28 cellular contexts compared by ENCODE assay signal in genomic region chr5:127055880-127056653, GRCh38. TPM values are rescaled to one million over a fixed set of nuclear protein-coding genes. Genes with fewer than 3 reads are reported as not detected.
"Had no signal": no experiment of that assay in that cellular context is flagged by ENCODE, and none has a peak within 500 bp of the region (broad histone marks: within the 10 kb centered on the region; RNA-seq: fewer than 3 reads in every experiment).

No MANE protein-coding gene starts in this region.

- DNase-seq: activated B cell treated with CpG ODN at 0.5 μM for 24 hours; activated CD4-positive, alpha-beta T cell treated with anti-CD3 and anti-CD28 coated beads for 1 hour; activated CD4-positive, alpha-beta T cell treated with anti-CD3 and anti-CD28 coated beads, Interleukin-2, amount 10 ng/mL, durations not matched to agents 24 days and 14 days; activated CD4-positive, alpha-beta T cell treated with anti-CD3 and anti-CD28 coated beads, Interleukin-2, amount 50 U/mL, for 48 hours; activated CD8-positive, alpha-beta memory T cell treated with anti-CD3 and anti-CD28 coated beads, Interleukin-2, amount 10 ng/mL, durations not matched to agents 7 days and 5 days; activated effector memory CD4-positive, alpha-beta T cell treated with Interleukin-2 at 50 U/mL for 16 hours; activated naive CD4-positive, alpha-beta T cell; activated naive CD8-positive, alpha-beta T cell treated with anti-CD3 and anti-CD28 coated beads, Interleukin-2, amount 50 U/mL, for 24 hours; activated T-cell treated with anti-CD3 and anti-CD28 coated beads, Interleukin-2, amount 50 U/mL, for 24 hours; amniotic stem cell; body of pancreas; central memory CD4-positive, alpha-beta T cell; MG63; NCI-H1092 treated with DMSO at 0.1 percent for 48 hours; NCI-H1417 treated with DMSO at 0.1 percent for 48 hours; NCI-H1694 treated with DMSO at 0.1 percent for 48 hours; NCI-H2081 treated with DMSO at 0.1 percent for 48 hours; NCI-H446; NCI-H524; Peyer's patch; Right ventricle myocardium superior; SJCRH30; SK-N-SH; T-helper 9 cell had no signal

- H3K4me1 ChIP-seq: ascending aorta, body of pancreas, Peyer's patch, SJCRH30 had no signal

- ATAC-seq: activated CD8-positive, alpha-beta memory T cell treated with anti-CD3 and anti-CD28 coated beads, Interleukin-2, amount 10 ng/mL, durations not matched to agents 7 days and 5 days; activated naive CD4-positive, alpha-beta T cell treated with anti-CD3 and anti-CD28 coated beads, Interleukin-2, amount 50 U/mL, for 72 hours; activated naive CD8-positive, alpha-beta T cell treated with anti-CD3 and anti-CD28 coated beads, Interleukin-2, amount 50 U/mL, for 24 hours; body of pancreas had no signal

- H3K27me3 ChIP-seq: ascending aorta, body of pancreas, MG63, Peyer's patch, SJCRH30 had no signal

- H3K36me3 ChIP-seq: ascending aorta had no signal

- H3K4me3 ChIP-seq: ascending aorta, body of pancreas, coronary artery, MG63, Peyer's patch, SJCRH30 had no signal

- H3K9me3 ChIP-seq: ascending aorta, body of pancreas, MG63, Peyer's patch, SK-N-SH had no signal

- H3K27ac ChIP-seq: ascending aorta, body of pancreas, coronary artery, Peyer's patch, RWPE1, SJCRH30 had no signal

RNA-seq across cellular contexts. Expression of gene C5orf63, which starts 17.2 kb away (rescaled TPM):
- total RNA-seq: ascending aorta had no signal
